In genomic region chrX:116272328-116272727, GRCh38 we compare ENCODE assay signal across 12 cellular contexts.
DNase-seq lines count a peak whose midpoint lies in the region; TF ChIP-seq lines count a peak whose summit lies in the region.
"Had no signal": no experiment of that assay in that cellular context is flagged by ENCODE, and none has a peak within 500 bp of the region (broad histone marks: within the 10 kb centered on the region; RNA-seq: fewer than 3 reads in every experiment).

No MANE protein-coding gene starts in this region.

- no peak overlapping the region for H3K4me3 ChIP-seq in BLaER1
- no peak overlapping the region for H3K4me3 ChIP-seq in epithelial cell of esophagus (ENCODE audit: low read length)
- H3K4me3 ChIP-seq in neuronal stem cell (ENCODE audit: low read length in 2 of 2): no peak overlapping the region

- H3K9ac ChIP-seq in BLaER1: no peak overlapping the region
- no peak overlapping the region for H3K9ac ChIP-seq in neuronal stem cell (ENCODE audit: low read depth, low read length, poor library complexity)
- H3K9ac ChIP-seq: KMS-11 had no signal

- WGBS in neuronal stem cell (ENCODE audit: extremely low coverage in 2 of 2, insufficient read length in 2 of 2, insufficient replicate concordance in 1 of 2), 2 donors: no CpG with 5 or more reads among the region's 3 CpGs

- H3K14ac ChIP-seq in neuronal stem cell (ENCODE audit: low read length): no peak overlapping the region

- no peaks in the 10 kb centered on the region for H3K36me3 ChIP-seq in BLaER1
- H3K36me3 ChIP-seq in neuronal stem cell (replicated peaks in 1 of 2; ENCODE audit: control insufficient read depth in 2 of 2, insufficient read depth in 2 of 2, low read length in 2 of 2): no peaks in the 10 kb centered on the region

- intact Hi-C loops in CD14-positive monocyte (cut with micrococcal nuclease): no loop called here

- H3K18ac ChIP-seq in neuronal stem cell (ENCODE audit: low read length): no peak overlapping the region

- CTCF ChIA-PET in activated CD4-positive, alpha-beta memory T cell treated with anti-CD3 and anti-CD28 coated beads, Interleukin-2, amount 10 ng/mL, durations not matched to agents 7 days and 5 days (lab: Charles Lee): no interaction called here

- no peaks in the 10 kb centered on the region for H3K36me3 Mint-ChIP-seq in activated CD4-positive, alpha-beta memory T cell treated with anti-CD3 and anti-CD28 coated beads, Interleukin-2, amount 10 ng/mL, durations not matched to agents 7 days and 5 days (ENCODE audit: low read depth)
- H3K36me3 Mint-ChIP-seq in CD14-positive monocyte: no peaks in the 10 kb centered on the region

- H3K27ac ChIP-seq in BLaER1 (no peak overlapping the region), neuronal stem cell (replicated peaks; ENCODE audit: low read length) (no peak overlapping the region)
- H3K27ac ChIP-seq: KMS-11 had no signal

- no peak overlapping the region for H2AK5ac ChIP-seq in neuronal stem cell (ENCODE audit: low read depth, low read length)

- no peak overlapping the region for H2BK5ac ChIP-seq in neuronal stem cell (ENCODE audit: low read length)

- H3K27me3 Mint-ChIP-seq in activated CD4-positive, alpha-beta memory T cell treated with anti-CD3 and anti-CD28 coated beads, Interleukin-2, amount 10 ng/mL, durations not matched to agents 7 days and 5 days: no peaks in the 10 kb centered on the region
- peaks cover 0 to 2% (median 0%) of the 10 kb centered on the region in 3 donors for H3K27me3 Mint-ChIP-seq in CD14-positive monocyte (ENCODE audit: low read depth in 3 of 3)

- POLR2A ChIA-PET in activated CD4-positive, alpha-beta memory T cell treated with anti-CD3 and anti-CD28 coated beads, Interleukin-2, amount 10 ng/mL, durations not matched to agents 7 days and 5 days (lab: Charles Lee): no interaction called here

- no peak overlapping the region for H2BK12ac ChIP-seq in neuronal stem cell (ENCODE audit: low read length)

- H3K79me1 ChIP-seq in neuronal stem cell (ENCODE audit: low read depth, low read length): no peaks in the 10 kb centered on the region

- no peak overlapping the region for H2AFZ ChIP-seq in neuronal stem cell (ENCODE audit: low read length)

- DNase-seq in NCI-H460 (ENCODE audit: extremely low read depth, low read depth) (peak; percentile 93), epithelial cell of esophagus (ENCODE audit: low read depth) (peak; percentile 91), mucosa of gallbladder (ENCODE audit: low spot score) (peak; percentile 14), neuronal stem cell (ENCODE audit: low spot score) (no peak), cortex of kidney (lab: John Stamatoyannopoulos, UW) (no peak), CD14-positive monocyte (ENCODE audit: low spot score) (no peak)
- DNase-seq in activated CD4-positive, alpha-beta memory T cell treated with anti-CD3 and anti-CD28 coated beads, Interleukin-2, amount 10 ng/mL, durations not matched to agents 7 days and 5 days: no peak
- DNase-seq: activated T-cell treated with anti-CD3 and anti-CD28 coated beads, Interleukin-2, amount 50 U/mL, for 24 hours; NCI-H526; T-helper 9 cell had no signal

- H3K4me3 Mint-ChIP-seq in activated CD4-positive, alpha-beta memory T cell treated with anti-CD3 and anti-CD28 coated beads, Interleukin-2, amount 10 ng/mL, durations not matched to agents 7 days and 5 days: no peak overlapping the region
- H3K4me3 Mint-ChIP-seq in CD14-positive monocyte: no peak overlapping the region
- H3K4me3 Mint-ChIP-seq: activated T-cell treated with anti-CD3 and anti-CD28 coated beads, Interleukin-2, amount 50 U/mL, for 24 hours had no signal

- no peak overlapping the region for H4K8ac ChIP-seq in neuronal stem cell (ENCODE audit: low read depth, low read length)

- no peak overlapping the region for H2BK120ac ChIP-seq in neuronal stem cell (ENCODE audit: low read depth, low read length)

- no peak overlapping the region for H3K23ac ChIP-seq in neuronal stem cell (ENCODE audit: low read depth, low read length, poor library complexity)

- no peaks in the 10 kb centered on the region for H3K4me1 Mint-ChIP-seq in activated CD4-positive, alpha-beta memory T cell treated with anti-CD3 and anti-CD28 coated beads, Interleukin-2, amount 10 ng/mL, durations not matched to agents 7 days and 5 days
- no peaks in the 10 kb centered on the region for H3K4me1 Mint-ChIP-seq in CD14-positive monocyte

- H3K4me2 ChIP-seq in BLaER1: peak overlapping the region; percentile 12; the same call in 1 of the 2 replicates
- H3K4me2 ChIP-seq in neuronal stem cell (ENCODE audit: insufficient read depth, low read length, poor library complexity, severe bottlenecking): no peak overlapping the region
- H3K4me2 ChIP-seq: KMS-11 had no signal

- no peak overlapping the region for H4K91ac ChIP-seq in neuronal stem cell (ENCODE audit: low read depth, low read length, poor library complexity)

- no peaks in the 10 kb centered on the region for H4K20me1 ChIP-seq in BLaER1

- H3K27ac Mint-ChIP-seq in activated CD4-positive, alpha-beta memory T cell treated with anti-CD3 and anti-CD28 coated beads, Interleukin-2, amount 10 ng/mL, durations not matched to agents 7 days and 5 days: no peak overlapping the region
- H3K27ac Mint-ChIP-seq in CD14-positive monocyte: no peak overlapping the region
- H3K27ac Mint-ChIP-seq: activated T-cell treated with anti-CD3 and anti-CD28 coated beads, Interleukin-2, amount 50 U/mL, for 24 hours had no signal

- H3K4me1 ChIP-seq in BLaER1 (peaks cover 5% of the 10 kb centered on the region; the same call in 1 of the 2 replicates), neuronal stem cell (ENCODE audit: control insufficient read depth in 2 of 2, insufficient read depth in 1 of 2, low read depth in 1 of 2, low read length in 2 of 2) (no peaks in the 10 kb centered on the region)

- TF ChIP-seq CTCF in epithelial cell of esophagus (IDR thresholded peaks at IDR 0.05; ENCODE audit: insufficient read depth, low read depth, low read length, missing control alignments) (no peak), CD14-positive monocyte (IDR thresholded peaks at IDR 0.05) (no peak)

- H3K27me3 ChIP-seq in BLaER1: peaks cover 4% of the 10 kb centered on the region; the same call in 1 of the 2 replicates
- H3K27me3 ChIP-seq in neuronal stem cell (ENCODE audit: control insufficient read depth in 3 of 3, insufficient read depth in 3 of 3, low read depth in 1 of 3, low read length in 3 of 3): peaks cover 0 to 5% (median 0%) of the 10 kb centered on the region in 3 experiments

- no peaks in the 10 kb centered on the region for H3K9me3 Mint-ChIP-seq in activated CD4-positive, alpha-beta memory T cell treated with anti-CD3 and anti-CD28 coated beads, Interleukin-2, amount 10 ng/mL, durations not matched to agents 7 days and 5 days
- no peaks in the 10 kb centered on the region for H3K9me3 Mint-ChIP-seq in CD14-positive monocyte
- H3K9me3 Mint-ChIP-seq: activated T-cell treated with anti-CD3 and anti-CD28 coated beads, Interleukin-2, amount 50 U/mL, for 24 hours had no signal

- no peaks in the 10 kb centered on the region for H3K9me3 ChIP-seq in BLaER1
- H3K9me3 ChIP-seq in neuronal stem cell (replicated peaks in 1 of 2; ENCODE audit: control insufficient read depth in 2 of 2, insufficient read depth in 1 of 2, low read depth in 1 of 2, low read length in 2 of 2): no peaks in the 10 kb centered on the region

- no peak overlapping the region for H2BK15ac ChIP-seq in neuronal stem cell (ENCODE audit: low read length)

- H3K4ac ChIP-seq in neuronal stem cell (ENCODE audit: low read length): no peak overlapping the region

Comparison
In these comparisons a context has a peak if more than half of its experiments do, and no peak if none do; other contexts are left out.
1. DNase-seq: peak in NCI-H460 (single experiment), epithelial cell of esophagus (single experiment) and mucosa of gallbladder (single experiment); none in neuronal stem cell (single experiment), activated CD4-positive, alpha-beta memory T cell treated with anti-CD3 and anti-CD28 coated beads, Interleukin-2, amount 10 ng/mL, durations not matched to agents 7 days and 5 days (single experiment), cortex of kidney (single experiment) and CD14-positive monocyte (single experiment).